33 cellular contexts compared by ENCODE assay signal in genomic region chr1:222114536-222115156, GRCh38.
"Had no signal": no experiment of that assay in that cellular context is flagged by ENCODE, and none has a peak within 500 bp of the region (broad histone marks: within the 10 kb centered on the region; RNA-seq: fewer than 3 reads in every experiment).

No MANE protein-coding gene starts in this region.

- H3K9me3 ChIP-seq: ascending aorta had no signal

- H3K4me3 ChIP-seq: ascending aorta had no signal

- H3K4me3 Mint-ChIP-seq: activated B cell treated with CpG ODN at 0.5 μM for 24 hours; activated CD4-positive, alpha-beta memory T cell treated with anti-CD3 and anti-CD28 coated beads for 36 hours; activated CD4-positive, alpha-beta T cell treated with anti-CD3 and anti-CD28 coated beads, Interleukin-2, amount 10 ng/mL, durations not matched to agents 24 days and 14 days; activated CD8-positive, alpha-beta T cell treated with anti-CD3 and anti-CD28 coated beads for 36 hours; activated naive CD4-positive, alpha-beta T cell treated with anti-CD3 and anti-CD28 coated beads, Interleukin-2, amount 10 ng/mL, durations not matched to agents 7 days and 5 days; activated naive CD4-positive, alpha-beta T cell treated with anti-CD3 and anti-CD28 coated beads, Interleukin-2, amount 50 U/mL, for 24 hours; activated naive CD8-positive, alpha-beta T cell; activated T-cell treated with anti-CD3 and anti-CD28 coated beads, Interleukin-2, amount 50 U/mL, for 4 hours; activated T-cell treated with anti-CD3 and anti-CD28 coated beads, Interleukin-2, amount 50 U/mL, for 72 hours; activated T-helper 1 cell treated with anti-CD3 and anti-CD28 coated beads, Interleukin-12 subunit alpha, Interleukin-12 subunit beta, Interleukin-2, Interleukin-4 antibody, amounts not matched to agents 30 ng/mL and 10 ng/mL and 1 ng/mL, durations not matched to agents 14 hours and 24 hours and 36 hours; activated T-helper 17 cell treated with anti-CD3 and anti-CD28 coated beads, Interleukin-2, amount 50 U/mL, for 72 hours; brain; T-helper 1 cell treated with Interleukin-12 subunit alpha and Interleukin-12 subunit beta and Interleukin-4 antibody, amounts not matched to agents 30 μg/mL and 1 μg/mL, for 36 hours; T-helper 2 cell treated with Interferon-gamma antibody and Interleukin-4, amounts not matched to agents 5 μg/mL and 100 μg/mL, for 36 hours had no signal

- H3K36me3 Mint-ChIP-seq: activated CD4-positive, alpha-beta memory T cell treated with anti-CD3 and anti-CD28 coated beads for 36 hours; activated naive CD4-positive, alpha-beta T cell treated with anti-CD3 and anti-CD28 coated beads, Interleukin-2, amount 10 ng/mL, durations not matched to agents 7 days and 5 days; activated naive CD4-positive, alpha-beta T cell treated with anti-CD3 and anti-CD28 coated beads, Interleukin-2, amount 50 U/mL, for 24 hours; activated naive CD8-positive, alpha-beta T cell; brain had no signal

- H3K27ac Mint-ChIP-seq: activated B cell treated with CpG ODN at 0.5 μM for 24 hours; activated CD4-positive, alpha-beta memory T cell treated with anti-CD3 and anti-CD28 coated beads for 36 hours; activated CD4-positive, alpha-beta T cell treated with anti-CD3 and anti-CD28 coated beads, Interleukin-2, amount 10 ng/mL, durations not matched to agents 24 days and 14 days; activated CD8-positive, alpha-beta T cell treated with anti-CD3 and anti-CD28 coated beads for 36 hours; activated naive CD4-positive, alpha-beta T cell treated with anti-CD3 and anti-CD28 coated beads, Interleukin-2, amount 10 ng/mL, durations not matched to agents 7 days and 5 days; activated naive CD4-positive, alpha-beta T cell treated with anti-CD3 and anti-CD28 coated beads, Interleukin-2, amount 50 U/mL, for 24 hours; activated naive CD8-positive, alpha-beta T cell; activated T-cell treated with anti-CD3 and anti-CD28 coated beads, Interleukin-2, amount 50 U/mL, for 72 hours; activated T-helper 1 cell treated with anti-CD3 and anti-CD28 coated beads, Interleukin-12 subunit alpha, Interleukin-12 subunit beta, Interleukin-2, Interleukin-4 antibody, amounts not matched to agents 30 ng/mL and 10 ng/mL and 1 ng/mL, durations not matched to agents 14 hours and 24 hours and 36 hours; activated T-helper 17 cell treated with anti-CD3 and anti-CD28 coated beads, Interleukin-2, amount 50 U/mL, for 72 hours; brain; T-helper 1 cell treated with Interleukin-12 subunit alpha and Interleukin-12 subunit beta and Interleukin-4 antibody, amounts not matched to agents 30 μg/mL and 1 μg/mL, for 36 hours; T-helper 2 cell treated with Interferon-gamma antibody and Interleukin-4, amounts not matched to agents 5 μg/mL and 100 μg/mL, for 36 hours had no signal

- FAIRE-seq: colon, TTC549 had no signal

- H3K27me3 ChIP-seq: ascending aorta had no signal

- H3K4me1 Mint-ChIP-seq: activated B cell treated with CpG ODN at 0.5 μM for 24 hours; activated CD4-positive, alpha-beta T cell treated with anti-CD3 and anti-CD28 coated beads, Interleukin-2, amount 10 ng/mL, durations not matched to agents 24 days and 14 days; activated naive CD4-positive, alpha-beta T cell treated with anti-CD3 and anti-CD28 coated beads, Interleukin-2, amount 10 ng/mL, durations not matched to agents 7 days and 5 days; activated naive CD4-positive, alpha-beta T cell treated with anti-CD3 and anti-CD28 coated beads, Interleukin-2, amount 50 U/mL, for 24 hours; activated T-helper 17 cell treated with anti-CD3 and anti-CD28 coated beads, Interleukin-2, amount 50 U/mL, for 72 hours; brain had no signal

- H3K27ac ChIP-seq: ascending aorta, VCaP had no signal

- H3K9me3 Mint-ChIP-seq: activated CD4-positive, alpha-beta memory T cell treated with anti-CD3 and anti-CD28 coated beads for 36 hours; activated CD4-positive, alpha-beta T cell treated with anti-CD3 and anti-CD28 coated beads, Interleukin-2, amount 10 ng/mL, durations not matched to agents 24 days and 14 days; activated CD8-positive, alpha-beta T cell treated with anti-CD3 and anti-CD28 coated beads for 36 hours; activated naive CD4-positive, alpha-beta T cell treated with anti-CD3 and anti-CD28 coated beads, Interleukin-2, amount 10 ng/mL, durations not matched to agents 7 days and 5 days; activated naive CD4-positive, alpha-beta T cell treated with anti-CD3 and anti-CD28 coated beads, Interleukin-2, amount 50 U/mL, for 24 hours; activated T-helper 1 cell treated with anti-CD3 and anti-CD28 coated beads, Interleukin-12 subunit alpha, Interleukin-12 subunit beta, Interleukin-2, Interleukin-4 antibody, amounts not matched to agents 30 ng/mL and 10 ng/mL and 1 ng/mL, durations not matched to agents 14 hours and 24 hours and 36 hours; activated T-helper 17 cell treated with anti-CD3 and anti-CD28 coated beads, Interleukin-2, amount 50 U/mL, for 72 hours; T-helper 1 cell treated with Interleukin-12 subunit alpha and Interleukin-12 subunit beta and Interleukin-4 antibody, amounts not matched to agents 30 μg/mL and 1 μg/mL, for 36 hours; T-helper 2 cell treated with Interferon-gamma antibody and Interleukin-4, amounts not matched to agents 5 μg/mL and 100 μg/mL, for 36 hours had no signal

- H3K4me1 ChIP-seq: ascending aorta had no signal

- H3K36me3 ChIP-seq: ascending aorta had no signal

- DNase-seq: activated B cell treated with CpG ODN at 0.5 μM for 24 hours; activated CD4-positive, alpha-beta memory T cell treated with anti-CD3 and anti-CD28 coated beads for 36 hours; activated CD4-positive, alpha-beta T cell treated with anti-CD3 and anti-CD28 coated beads for 4 hours; activated CD4-positive, alpha-beta T cell treated with anti-CD3 and anti-CD28 coated beads, Interleukin-2, amount 10 ng/mL, durations not matched to agents 24 days and 14 days; activated CD4-positive, alpha-beta T cell treated with anti-CD3 and anti-CD28 coated beads, Interleukin-2, amount 50 U/mL, for 1 hour; activated CD4-positive, alpha-beta T cell treated with anti-CD3 and anti-CD28 coated beads, Interleukin-2, amount 50 U/mL, for 4 hours; activated CD4-positive, CD25-positive, alpha-beta regulatory T cell treated with anti-CD3 and anti-CD28 coated beads, Interleukin-2, amount 50 U/mL, for 72 hours; activated CD8-positive, alpha-beta memory T cell treated with anti-CD3 and anti-CD28 coated beads, Interleukin-2, amount 50 U/mL, for 4 hours; activated CD8-positive, alpha-beta T cell treated with anti-CD3 and anti-CD28 coated beads for 36 hours; activated gamma-delta T cell; activated naive CD4-positive, alpha-beta T cell treated with anti-CD3 and anti-CD28 coated beads, Interleukin-2, amount 10 ng/mL, durations not matched to agents 7 days and 5 days; activated naive CD4-positive, alpha-beta T cell treated with Interleukin-2 at 50 U/mL for 16 hours; activated T-cell treated with anti-CD3 and anti-CD28 coated beads for 4 hours; activated T-cell treated with anti-CD3 and anti-CD28 coated beads, Interleukin-2, amount 50 U/mL, for 1 hour; activated T-cell treated with anti-CD3 and anti-CD28 coated beads, Interleukin-2, amount 50 U/mL, for 4 hours; activated T-cell treated with anti-CD3 and anti-CD28 coated beads, Interleukin-2, amount 50 U/mL, for 72 hours; amygdala; anterior cingulate cortex; central memory CD4-positive, alpha-beta T cell; T-helper 1 cell; T-helper 2 cell; T-helper 9 cell had no signal

- ATAC-seq: activated CD8-positive, alpha-beta T cell treated with anti-CD3 and anti-CD28 coated beads for 36 hours; activated T-cell treated with anti-CD3 and anti-CD28 coated beads, Interleukin-2, amount 50 U/mL, for 4 hours; activated T-cell treated with anti-CD3 and anti-CD28 coated beads, Interleukin-2, amount 50 U/mL, for 72 hours; activated T-helper 17 cell treated with anti-CD3 and anti-CD28 coated beads, Interleukin-2, amount 50 U/mL, for 72 hours had no signal
